In the genomic region with DNA sequence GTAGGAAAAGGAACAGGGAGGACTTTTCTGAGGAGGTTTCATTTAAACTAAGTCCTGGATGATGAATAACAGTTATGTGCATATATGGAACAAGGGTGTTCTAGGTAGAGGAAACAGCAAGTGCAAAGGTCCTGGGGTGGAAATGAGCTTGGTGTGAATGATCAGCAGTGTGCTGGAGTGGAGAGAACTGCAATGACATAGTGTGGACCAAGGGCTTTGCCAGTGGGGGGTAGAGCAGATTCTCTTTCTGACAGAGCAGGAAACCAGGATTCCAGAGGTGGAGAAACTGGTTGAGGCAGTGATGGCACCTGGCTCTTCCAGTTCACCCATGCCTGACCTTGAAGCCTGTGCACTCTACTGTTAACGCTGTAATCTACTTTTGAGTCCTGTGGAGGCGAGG, we compare ENCODE assay signal across 10 cellular contexts. TPM values are rescaled to one million over a fixed set of nuclear protein-coding genes. Genes with fewer than 3 reads are reported as not detected.
DNase-seq lines count a peak whose midpoint lies in the region; ATAC-seq and TF ChIP-seq lines count a peak whose summit lies in the region.
"Had no signal": no experiment of that assay in that cellular context is flagged by ENCODE, and none has a peak within 500 bp of the region (broad histone marks: within the 10 kb centered on the region; RNA-seq: fewer than 3 reads in every experiment).

No MANE protein-coding gene starts in this region.

- peaks cover 12% of the 10 kb centered on the region for H3K4me1 ChIP-seq in mammary epithelial cell (ENCODE audit: insufficient read depth, low read length)
- H3K4me1 ChIP-seq in esophagus muscularis mucosa = peaks cover 8 to 50% (median 42%) of the 10 kb centered on the region in 4 donors
- H3K4me1 ChIP-seq: testis had no signal

- peaks cover 38% of the 10 kb centered on the region for H3K79me2 ChIP-seq in mammary epithelial cell (ENCODE audit: insufficient read depth, low read length)

- H4K20me1 ChIP-seq in mammary epithelial cell (ENCODE audit: insufficient read depth, low read length) = no peaks in the 10 kb centered on the region

- H3K27me3 ChIP-seq in mammary epithelial cell (ENCODE audit: insufficient read depth, low read length) = no peaks in the 10 kb centered on the region
- H3K27me3 ChIP-seq in esophagus muscularis mucosa = no peaks in the 10 kb centered on the region
- H3K27me3 ChIP-seq: neutrophil, testis had no signal

- TSS peak; percentile 27 for BruUV-seq in mammary epithelial cell (replicated peaks; lab: Mats Ljungman, UMichigan)

- WGBS in mammary epithelial cell (ENCODE audit: low coverage, missing lambda C conversion rate) = 0% methylated on average over 1 of the region's 2 CpGs
- 88% methylated on average over 2 of the region's 2 CpGs for WGBS in esophagus muscularis mucosa

- H2AFZ ChIP-seq in mammary epithelial cell (ENCODE audit: low read depth, low read length) = no peak overlapping the region

- peaks cover 62% of the 10 kb centered on the region for H3K4me1 Mint-ChIP-seq in activated T-cell treated with anti-CD3 and anti-CD28 coated beads, Interleukin-2, amount 50 U/mL, for 4 hours (ENCODE audit: low read depth)
- H3K4me1 Mint-ChIP-seq in stimulated activated effector memory CD8-positive, alpha-beta T cell treated with anti-CD3 and anti-CD28 coated beads, Interleukin-12 subunit alpha, Interleukin-12 subunit beta, amount 100 ng/mL, for 72 hours = peaks cover 61% of the 10 kb centered on the region

- no peaks in the 10 kb centered on the region for H3K27me3 Mint-ChIP-seq in activated T-cell treated with anti-CD3 and anti-CD28 coated beads, Interleukin-2, amount 50 U/mL, for 4 hours (ENCODE audit: low read depth)

- H3K27ac Mint-ChIP-seq in stimulated activated effector memory CD8-positive, alpha-beta T cell treated with anti-CD3 and anti-CD28 coated beads, Interleukin-12 subunit alpha, Interleukin-12 subunit beta, amount 100 ng/mL, for 72 hours = peak overlapping the region; percentile 91

- dilution Hi-C loops in mammary epithelial cell (cut with HindIII; ENCODE audit: low sequenced_read_pairs) = no loop called here

- intact Hi-C loops in mammary epithelial cell (cut with micrococcal nuclease) = no loop called here
- intact Hi-C loops in esophagus muscularis mucosa (cut with DNase I) = no loop called here

- TF ChIP-seq CTCF in mammary epithelial cell (conservative IDR thresholded peaks at IDR 0.05 in 1 of 2, IDR thresholded peaks at IDR 0.05 in 1 of 2; ENCODE audit: extremely low read depth in 1 of 2, insufficient read depth in 1 of 2, low read depth in 1 of 2, low read length in 2 of 2) (no peak), esophagus muscularis mucosa (IDR thresholded peaks at IDR 0.05) (no peak)

- CTCF ChIA-PET in mammary epithelial cell (lab: Charles Lee; ENCODE audit: low non-redundant PET) = no interaction called here

- TF ChIP-seq POLR2A in esophagus muscularis mucosa (IDR thresholded peaks at IDR 0.05; ENCODE audit: low read depth) = no peak

- H3K36me3 ChIP-seq in mammary epithelial cell (ENCODE audit: insufficient read depth, low read length) (no peaks in the 10 kb centered on the region), esophagus muscularis mucosa (no peaks in the 10 kb centered on the region)
- H3K36me3 ChIP-seq: neutrophil had no signal

- H3K4me2 ChIP-seq in mammary epithelial cell (ENCODE audit: insufficient read depth, low read depth, low read length) = peak overlapping the region; percentile 94

- H3K9ac ChIP-seq in mammary epithelial cell (ENCODE audit: insufficient read depth, low read length) = no peak overlapping the region

- H3K27ac ChIP-seq in mammary epithelial cell (ENCODE audit: insufficient read depth, low read depth, low read length) (no peak overlapping the region), esophagus muscularis mucosa (replicated peaks in 1 of 4) (no peak overlapping the region)

- H3K4me3 Mint-ChIP-seq in activated T-cell treated with anti-CD3 and anti-CD28 coated beads, Interleukin-2, amount 50 U/mL, for 4 hours = peak overlapping the region; percentile 76
- peak overlapping the region; percentile 80 for H3K4me3 Mint-ChIP-seq in stimulated activated effector memory CD8-positive, alpha-beta T cell treated with anti-CD3 and anti-CD28 coated beads, Interleukin-12 subunit alpha, Interleukin-12 subunit beta, amount 100 ng/mL, for 72 hours

- no peaks in the 10 kb centered on the region for H3K9me3 Mint-ChIP-seq in activated T-cell treated with anti-CD3 and anti-CD28 coated beads, Interleukin-2, amount 50 U/mL, for 4 hours
- H3K9me3 Mint-ChIP-seq in stimulated activated effector memory CD8-positive, alpha-beta T cell treated with anti-CD3 and anti-CD28 coated beads, Interleukin-12 subunit alpha, Interleukin-12 subunit beta, amount 100 ng/mL, for 72 hours = no peaks in the 10 kb centered on the region

- ATAC-seq in activated T-cell treated with anti-CD3 and anti-CD28 coated beads, Interleukin-2, amount 50 U/mL, for 4 hours = no peak
- ATAC-seq in stimulated activated effector memory CD8-positive, alpha-beta T cell treated with anti-CD3 and anti-CD28 coated beads, Interleukin-12 subunit alpha, Interleukin-12 subunit beta, amount 100 ng/mL, for 72 hours = no peak
- no peak for ATAC-seq in HG02852 (IDR thresholded peaks at IDR 0.05; ENCODE audit: unreplicated experiment)
- ATAC-seq: activated CD4-positive, CD25-positive, alpha-beta regulatory T cell treated with anti-CD3 and anti-CD28 coated beads, Interleukin-2, amount 50 U/mL, for 24 hours had no signal

- DNase-seq in activated T-cell treated with anti-CD3 and anti-CD28 coated beads, Interleukin-2, amount 50 U/mL, for 4 hours = no peak
- DNase-seq in activated T-cell treated with anti-CD3 and anti-CD28 coated beads for 4 hours = no peak
- no peak for DNase-seq in mammary epithelial cell
- DNase-seq in stimulated activated effector memory CD8-positive, alpha-beta T cell treated with anti-CD3 and anti-CD28 coated beads, Interleukin-12 subunit alpha, Interleukin-12 subunit beta, amount 100 ng/mL, for 72 hours (ENCODE audit: low spot score in 2 of 2) = no peak
- DNase-seq in esophagus muscularis mucosa (ENCODE audit: extremely low spot score) = no peak
- DNase-seq: AML-193, testis had no signal

- H3K36me3 Mint-ChIP-seq in activated T-cell treated with anti-CD3 and anti-CD28 coated beads, Interleukin-2, amount 50 U/mL, for 4 hours (ENCODE audit: insufficient read depth) = peaks cover 8% of the 10 kb centered on the region
- H3K36me3 Mint-ChIP-seq in stimulated activated effector memory CD8-positive, alpha-beta T cell treated with anti-CD3 and anti-CD28 coated beads, Interleukin-12 subunit alpha, Interleukin-12 subunit beta, amount 100 ng/mL, for 72 hours = peaks cover 40% of the 10 kb centered on the region

- H3K9me3 ChIP-seq in mammary epithelial cell (replicated peaks; ENCODE audit: insufficient read depth, low read length) (no peaks in the 10 kb centered on the region), esophagus muscularis mucosa (no peaks in the 10 kb centered on the region)
- H3K9me3 ChIP-seq: neutrophil, testis had no signal

- peak overlapping the region in 1 of 3 experiments; percentile 58 for H3K4me3 ChIP-seq in mammary epithelial cell (replicated peaks in 1 of 3; ENCODE audit: insufficient read depth in 1 of 3, low read depth in 2 of 3, low read length in 3 of 3)
- H3K4me3 ChIP-seq in esophagus muscularis mucosa = peak overlapping the region in 2 of 4 donors; percentile 70 to 79

- TF ChIP-seq EP300 in esophagus muscularis mucosa (IDR thresholded peaks at IDR 0.05) = no peak

- in situ Hi-C loops in mammary epithelial cell (cut with MboI; ENCODE audit: low sequenced_read_pairs in 2 of 2) = no loop called here

RNA-seq across cellular contexts. Expression of a gene that starts 1.7 kb away (rescaled TPM):
- total RNA-seq in activated T-cell treated with anti-CD3 and anti-CD28 coated beads, Interleukin-2, amount 50 U/mL, for 4 hours = 1 to 10 TPM; 2.4 to 3.4 (median 3.1) TPM
- total RNA-seq in mammary epithelial cell = 1 to 10 TPM; 2.1 to 2.8 TPM
- polyA plus RNA-seq in mammary epithelial cell = 0.59 TPM
- polyA minus RNA-seq in mammary epithelial cell = not detected
- total RNA-seq in esophagus muscularis mucosa = 10 to 100 TPM; 13.8 to 27.0 (median 16.4) TPM

RNA-seq across cellular contexts. Expression of a gene that starts 6.8 kb away (rescaled TPM):
- total RNA-seq in activated T-cell treated with anti-CD3 and anti-CD28 coated beads, Interleukin-2, amount 50 U/mL, for 4 hours = 10 to 100 TPM; 14.7 to 18.5 (median 16.1) TPM
- total RNA-seq in mammary epithelial cell = under 1 TPM; 0.56 to 0.67 TPM
- 0.20 TPM for polyA plus RNA-seq in mammary epithelial cell
- not detected for polyA minus RNA-seq in mammary epithelial cell
- total RNA-seq in esophagus muscularis mucosa = not detected

RNA-seq across cellular contexts. Expression of a gene that starts 32.1 kb away (rescaled TPM):
- total RNA-seq in activated T-cell treated with anti-CD3 and anti-CD28 coated beads, Interleukin-2, amount 50 U/mL, for 4 hours = not detected
- total RNA-seq in mammary epithelial cell = not detected
- not detected for polyA plus RNA-seq in mammary epithelial cell
- polyA minus RNA-seq in mammary epithelial cell = not detected
- total RNA-seq in esophagus muscularis mucosa = 1 to 10 TPM in 1 of 4 donors, not detected in 3; 1.2 TPM
- total RNA-seq: testis had no signal

RNA-seq across cellular contexts. Expression of a gene that starts 36.1 kb away (rescaled TPM):
- total RNA-seq in activated T-cell treated with anti-CD3 and anti-CD28 coated beads, Interleukin-2, amount 50 U/mL, for 4 hours = 10 to 100 TPM; 22.7 to 23.4 (median 22.8) TPM
- total RNA-seq in mammary epithelial cell (10 to 100 TPM; 12.7 to 13.1 TPM), esophagus muscularis mucosa (10 to 100 TPM; 12.9 to 18.5 (median 16.2) TPM)
- 12.2 TPM for polyA plus RNA-seq in mammary epithelial cell
- 40.4 TPM for polyA minus RNA-seq in mammary epithelial cell

RNA-seq across cellular contexts. Expression of a gene that starts 38.2 kb away (rescaled TPM):
- under 1 TPM in 2 of 3 donors, not detected in 1; 0.13 to 0.19 TPM for total RNA-seq in activated T-cell treated with anti-CD3 and anti-CD28 coated beads, Interleukin-2, amount 50 U/mL, for 4 hours
- under 1 TPM in 1 of 2 donors, not detected in 1; under 0.01 TPM for total RNA-seq in mammary epithelial cell
- not detected for polyA plus RNA-seq in mammary epithelial cell
- polyA minus RNA-seq in mammary epithelial cell = not detected
- under 1 TPM; under 0.01 to 0.42 (median 0.06) TPM for total RNA-seq in esophagus muscularis mucosa

Comparison
In these comparisons a context has a peak if more than half of its experiments do, and no peak if none do; other contexts are left out.
1. RNA of a gene that starts 6.8 kb away (total RNA-seq): 14.7 to 18.5 TPM in activated T-cell treated with anti-CD3 and anti-CD28 coated beads, Interleukin-2, amount 50 U/mL, for 4 hours; 0.56 to 0.67 TPM in mammary epithelial cell and not detected in esophagus muscularis mucosa; every median in the first group is over 4 times any median in the second.